11 cellular contexts compared by ENCODE assay signal in the genomic region with DNA sequence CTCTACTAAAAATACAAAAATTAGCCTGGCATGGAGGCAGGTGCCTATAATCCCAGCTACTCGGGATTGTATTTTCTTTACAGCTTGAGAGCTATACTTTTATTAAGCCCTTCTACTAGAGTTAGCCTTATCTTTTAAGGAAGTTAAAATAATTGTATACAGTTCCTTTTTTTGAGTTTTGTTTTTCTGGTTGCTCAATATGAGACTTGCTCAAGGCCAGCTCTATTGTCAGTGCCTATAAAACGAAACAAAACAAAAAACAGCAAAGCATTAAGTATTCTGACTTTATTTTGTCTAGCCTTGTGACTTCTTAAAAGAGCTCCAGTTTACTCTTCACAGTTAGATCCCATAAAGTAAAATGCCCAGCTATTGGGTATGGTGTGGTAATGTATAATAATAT. TPM values are rescaled to one million over a fixed set of nuclear protein-coding genes. Genes with fewer than 3 reads are reported as not detected.
DNase-seq lines count a peak whose midpoint lies in the region; ATAC-seq and TF ChIP-seq lines count a peak whose summit lies in the region.
"Had no signal": no experiment of that assay in that cellular context is flagged by ENCODE, and none has a peak within 500 bp of the region (broad histone marks: within the 10 kb centered on the region; RNA-seq: fewer than 3 reads in every experiment).

No MANE protein-coding gene starts in this region.

- H3K4me3 ChIP-seq in skeletal muscle tissue (ENCODE audit: low read length in 3 of 3) (no peak overlapping the region), sigmoid colon (no peak overlapping the region)
- H3K4me3 ChIP-seq: PC-9 had no signal

- intact Hi-C loops in sigmoid colon (cut with DNase I): no loop called here

- ATAC-seq in GM19023 (IDR thresholded peaks at IDR 0.05; ENCODE audit: unreplicated experiment) (peak; percentile 73), HG02981 (IDR thresholded peaks at IDR 0.05; ENCODE audit: unreplicated experiment) (peak; percentile 66), T-cell (replicated peaks in 1 of 4) (no peak)

- H3K27ac Mint-ChIP-seq in T-cell: no peak overlapping the region
- H3K27ac Mint-ChIP-seq: activated naive CD8-positive, alpha-beta T cell had no signal

- no peak overlapping the region for H3K9ac ChIP-seq in skeletal muscle tissue (ENCODE audit: low read depth in 1 of 3, low read length in 3 of 3)

- no peak for TF ChIP-seq CTCF in sigmoid colon (IDR thresholded peaks at IDR 0.05)

- H3K9me3 ChIP-seq in skeletal muscle tissue (ENCODE audit: control insufficient read depth in 3 of 3, low read length in 3 of 3) (no peaks in the 10 kb centered on the region), sigmoid colon (no peaks in the 10 kb centered on the region)

- H3K27me3 ChIP-seq in skeletal muscle tissue (ENCODE audit: control insufficient read depth in 3 of 3, insufficient read depth in 3 of 3, low read length in 3 of 3): no peaks in the 10 kb centered on the region
- no peaks in the 10 kb centered on the region for H3K27me3 ChIP-seq in sigmoid colon

- H3K36me3 Mint-ChIP-seq in T-cell: peaks cover 15% of the 10 kb centered on the region

- H3K27ac ChIP-seq in skeletal muscle tissue (ENCODE audit: low read depth, low read length) (peak overlapping the region; percentile 33), sigmoid colon (peak overlapping the region in 1 of 4 donors; percentile 33)
- H3K27ac ChIP-seq: PC-9 had no signal

- H3K4me1 Mint-ChIP-seq in T-cell: peaks cover 52 to 66% (median 55%) of the 10 kb centered on the region in 3 donors

- POLR2A ChIA-PET in T-cell (lab: Charles Lee): no interaction called here

- H3K4me1 ChIP-seq in skeletal muscle tissue (ENCODE audit: control insufficient read depth in 3 of 3, insufficient read depth in 3 of 3, low read length in 3 of 3): peaks cover 3% of the 10 kb centered on the region in 3 donors
- H3K4me1 ChIP-seq in sigmoid colon: peaks cover 0 to 31% (median 16%) of the 10 kb centered on the region in 4 donors

- CTCF ChIA-PET in T-cell (lab: Charles Lee): interaction anchor here (0.5 to 1.3 kb wide), 2 partner anchors 9 to 1871 kb away, joined by 3 to 4 read pairs; no protein-coding TSS in a partner anchor

- H3K36me3 ChIP-seq in skeletal muscle tissue (ENCODE audit: control insufficient read depth in 3 of 3, insufficient read depth in 3 of 3, low read length in 3 of 3) (no peaks in the 10 kb centered on the region), sigmoid colon (no peaks in the 10 kb centered on the region)

- no peak for TF ChIP-seq EP300 in sigmoid colon (IDR thresholded peaks at IDR 0.05)

- TF ChIP-seq POLR2A in sigmoid colon (IDR thresholded peaks at IDR 0.05): no peak

- DNase-seq in SKM-1 treated with dmso at 0.1 percent for 144 hours (lab: John Stamatoyannopoulos, UW; ENCODE audit: unreplicated experiment): peak; percentile 91
- no peak for DNase-seq in sigmoid colon
- DNase-seq in T-cell: no peak
- no peak for DNase-seq in cerebellum (ENCODE audit: low spot score)
- no peak for DNase-seq in hepatic stellate cell (ENCODE audit: low spot score)
- DNase-seq: immature natural killer cell, PC-9 had no signal

- no peak overlapping the region for H3K4me3 Mint-ChIP-seq in T-cell
- H3K4me3 Mint-ChIP-seq: activated naive CD8-positive, alpha-beta T cell; immature natural killer cell had no signal

- no peaks in the 10 kb centered on the region for H3K9me3 Mint-ChIP-seq in T-cell
- H3K9me3 Mint-ChIP-seq: immature natural killer cell had no signal

- H3K27me3 Mint-ChIP-seq in T-cell: no peaks in the 10 kb centered on the region
- H3K27me3 Mint-ChIP-seq: activated naive CD8-positive, alpha-beta T cell had no signal

- WGBS in sigmoid colon, 2 donors: 7 to 36% methylated on average over 2 of the region's 2 CpGs

RNA-seq across cellular contexts. Expression of a gene that starts 17.2 kb away (rescaled TPM):
- total RNA-seq in skeletal muscle tissue (57.9 TPM), sigmoid colon (10 to 100 TPM; 25.5 to 43.4 (median 37.1) TPM), T-cell (10 to 100 TPM; 33.1 to 50.6 (median 35.9) TPM), cerebellum (51.6 TPM)
- 10 to 100 TPM in 1 of 3 donors, 1 to 10 TPM in 2; 9.6 to 13.9 (median 9.7) TPM for polyA plus RNA-seq in sigmoid colon

Comparison
In these comparisons a context has a peak if more than half of its experiments do, and no peak if none do; other contexts are left out.
1. ATAC-seq: peak in GM19023 (single experiment) and HG02981 (single experiment); none in T-cell (0 of 4).